In the genomic region with DNA sequence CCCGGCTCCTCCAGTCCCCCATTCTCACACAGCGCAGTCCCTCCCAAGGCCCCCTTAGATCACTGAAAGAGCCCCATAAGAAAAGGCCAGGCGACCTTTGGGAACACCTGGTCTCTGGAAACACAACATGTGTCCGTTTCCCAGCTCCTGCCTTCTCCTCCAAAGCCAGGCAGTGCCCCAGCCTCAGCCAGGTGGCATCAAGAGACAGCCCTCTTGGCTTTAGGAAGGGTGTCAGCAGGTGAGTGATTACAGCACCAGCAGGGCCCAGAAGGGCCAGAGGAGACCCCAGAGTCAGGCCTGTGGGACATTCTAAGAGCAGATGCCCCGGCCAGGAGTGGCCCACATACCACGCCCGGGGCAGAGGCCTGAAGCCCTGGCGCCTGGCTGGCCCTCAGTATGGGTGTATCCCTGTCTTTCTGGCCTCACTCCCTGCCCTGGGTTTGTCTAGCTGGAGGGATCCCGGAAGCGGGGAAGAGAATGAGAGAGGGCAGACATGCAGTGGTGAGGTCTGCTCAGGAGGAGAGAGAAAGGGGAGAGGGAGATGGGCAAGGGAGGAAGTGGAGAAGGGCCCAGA, we compare ENCODE assay signal across 1 cellular context.
TF ChIP-seq lines count a peak whose summit lies in the region.

No MANE protein-coding gene starts in this region.

TF ChIP-seq in HCT116, 20 proteins besides CTCF, POLR2A, EP300 and RAD21 (continued from another document):
- TF ChIP-seq, protein P1, sequence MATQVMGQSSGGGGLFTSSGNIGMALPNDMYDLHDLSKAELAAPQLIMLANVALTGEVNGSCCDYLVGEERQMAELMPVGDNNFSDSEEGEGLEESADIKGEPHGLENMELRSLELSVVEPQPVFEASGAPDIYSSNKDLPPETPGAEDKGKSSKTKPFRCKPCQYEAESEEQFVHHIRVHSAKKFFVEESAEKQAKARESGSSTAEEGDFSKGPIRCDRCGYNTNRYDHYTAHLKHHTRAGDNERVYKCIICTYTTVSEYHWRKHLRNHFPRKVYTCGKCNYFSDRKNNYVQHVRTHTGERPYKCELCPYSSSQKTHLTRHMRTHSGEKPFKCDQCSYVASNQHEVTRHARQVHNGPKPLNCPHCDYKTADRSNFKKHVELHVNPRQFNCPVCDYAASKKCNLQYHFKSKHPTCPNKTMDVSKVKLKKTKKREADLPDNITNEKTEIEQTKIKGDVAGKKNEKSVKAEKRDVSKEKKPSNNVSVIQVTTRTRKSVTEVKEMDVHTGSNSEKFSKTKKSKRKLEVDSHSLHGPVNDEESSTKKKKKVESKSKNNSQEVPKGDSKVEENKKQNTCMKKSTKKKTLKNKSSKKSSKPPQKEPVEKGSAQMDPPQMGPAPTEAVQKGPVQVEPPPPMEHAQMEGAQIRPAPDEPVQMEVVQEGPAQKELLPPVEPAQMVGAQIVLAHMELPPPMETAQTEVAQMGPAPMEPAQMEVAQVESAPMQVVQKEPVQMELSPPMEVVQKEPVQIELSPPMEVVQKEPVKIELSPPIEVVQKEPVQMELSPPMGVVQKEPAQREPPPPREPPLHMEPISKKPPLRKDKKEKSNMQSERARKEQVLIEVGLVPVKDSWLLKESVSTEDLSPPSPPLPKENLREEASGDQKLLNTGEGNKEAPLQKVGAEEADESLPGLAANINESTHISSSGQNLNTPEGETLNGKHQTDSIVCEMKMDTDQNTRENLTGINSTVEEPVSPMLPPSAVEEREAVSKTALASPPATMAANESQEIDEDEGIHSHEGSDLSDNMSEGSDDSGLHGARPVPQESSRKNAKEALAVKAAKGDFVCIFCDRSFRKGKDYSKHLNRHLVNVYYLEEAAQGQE (IDR thresholded peaks at IDR 0.05; ENCODE audit: low read depth), result no peak
- no peak for TF ChIP-seq ZBTB33 (IDR thresholded peaks at IDR 0.05; ENCODE audit: extremely low read depth, insufficient replicate concordance, low read length)
- TF ChIP-seq EGR1 (IDR thresholded peaks at IDR 0.05; ENCODE audit: low read depth), result no peak
- TF ChIP-seq ATF3 (IDR thresholded peaks at IDR 0.05), result no peak
- TF ChIP-seq JUND (IDR thresholded peaks at IDR 0.05), result no peak
- TF ChIP-seq ELF1 (IDR thresholded peaks at IDR 0.05; ENCODE audit: borderline replicate concordance, low read depth), result no peak
- no peak for TF ChIP-seq TCF7L2 (IDR thresholded peaks at IDR 0.05; ENCODE audit: borderline replicate concordance, extremely low read depth, insufficient read depth, insufficient read length)
